ENCODE assay signal across 1 cellular context in the genomic region with DNA sequence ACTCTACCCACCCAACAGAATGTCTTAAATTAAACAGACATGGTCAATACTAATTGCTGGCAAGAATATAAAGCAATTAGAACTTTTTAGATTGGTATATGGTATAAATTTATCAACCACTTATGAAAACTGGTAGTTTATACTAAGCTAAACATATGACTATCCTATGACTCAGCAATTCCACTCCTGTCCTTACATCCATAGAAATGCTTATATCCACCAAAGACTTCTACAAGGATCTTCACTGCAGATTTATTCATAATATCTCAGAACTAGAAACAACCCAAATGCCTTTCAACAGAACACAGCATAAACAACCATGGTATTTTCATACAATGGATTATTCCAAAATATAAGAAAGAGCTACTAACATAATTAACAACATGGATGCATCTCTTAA.
TF ChIP-seq lines count a peak whose summit lies in the region.

No MANE protein-coding gene starts in this region.

TF ChIP-seq in K562, 482 proteins besides CTCF, POLR2A, EP300 and RAD21:
- no peak for TF ChIP-seq FUS (optimal IDR thresholded peaks at IDR 0.05; ENCODE audit: low read depth, low read length)
- TF ChIP-seq C11orf30 (IDR thresholded peaks at IDR 0.05; ENCODE audit: low read depth) = peak; percentile 95
- TF ChIP-seq JUND (IDR thresholded peaks at IDR 0.05; ENCODE audit: borderline replicate concordance, low read depth, low read length) = peak; percentile 14; the same call in 1 of the 2 replicates
- TF ChIP-seq JUND (tag; IDR thresholded peaks at IDR 0.05; ENCODE audit: borderline replicate concordance, low read depth, low read length) = peak; percentile 57; the same call in 1 of the 3 replicates
- 0 out of 4 replicates have a peak, but pooled peaks of 1 of the 2 experiments have one; percentile 32 for TF ChIP-seq TRIM24 (IDR thresholded peaks at IDR 0.05)
- TF ChIP-seq BACH1 (tag; IDR thresholded peaks at IDR 0.05) = peak; percentile 88
- TF ChIP-seq ARNT (IDR thresholded peaks at IDR 0.05) = no peak
- peak; percentile 60; the same call in 1 of the 2 replicates for TF ChIP-seq ZNF592 (IDR thresholded peaks at IDR 0.05)
- peak; percentile 81 for TF ChIP-seq NFE2L1 (tag; IDR thresholded peaks at IDR 0.05; ENCODE audit: borderline replicate concordance, low read depth)
- TF ChIP-seq, protein P1, sequence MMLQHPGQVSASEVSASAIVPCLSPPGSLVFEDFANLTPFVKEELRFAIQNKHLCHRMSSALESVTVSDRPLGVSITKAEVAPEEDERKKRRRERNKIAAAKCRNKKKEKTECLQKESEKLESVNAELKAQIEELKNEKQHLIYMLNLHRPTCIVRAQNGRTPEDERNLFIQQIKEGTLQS (IDR thresholded peaks at IDR 0.05) = peak; percentile 53
- TF ChIP-seq, protein P1 (CRISPR knock-in tag; conservative IDR thresholded peaks at IDR 0.05) = no peak
- TF ChIP-seq SMARCA4 (IDR thresholded peaks at IDR 0.05) = peak; percentile 38; the same call in 1 of the 2 replicates
- TF ChIP-seq SMAD2 (IDR thresholded peaks at IDR 0.05; ENCODE audit: low read depth, low read length) = no peak
- TF ChIP-seq EP400 (IDR thresholded peaks at IDR 0.05) = 0 out of 2 replicates have a peak, but pooled peaks have one; percentile 15
- peak; percentile 60; the same call in 1 of the 2 replicates for TF ChIP-seq POLR2H (tag; IDR thresholded peaks at IDR 0.05; ENCODE audit: low read depth)
- TF ChIP-seq CHD4 (IDR thresholded peaks at IDR 0.05; ENCODE audit: insufficient read depth, insufficient replicate concordance, low read depth, low read length, poor library complexity, severe bottlenecking) = no peak
- TF ChIP-seq MAFF (IDR thresholded peaks at IDR 0.05; ENCODE audit: low read length) = peak; percentile 94
- TF ChIP-seq MAFK (IDR thresholded peaks at IDR 0.05; ENCODE audit: low read length) = peak; percentile 93
- TF ChIP-seq SMARCE1 (IDR thresholded peaks at IDR 0.05) = peak; percentile 24; the same call in 1 of the 2 replicates
- peak; percentile 97 for TF ChIP-seq MAFG (tag; conservative IDR thresholded peaks at IDR 0.05)
- no peak for TF ChIP-seq ILK (tag; IDR thresholded peaks at IDR 0.05; ENCODE audit: borderline replicate concordance, low read depth)
- TF ChIP-seq DPF2 (IDR thresholded peaks at IDR 0.05) = peak; percentile 45; the same call in 1 of the 2 replicates
- peak; percentile 98 for TF ChIP-seq ZNF316 (IDR thresholded peaks at IDR 0.05)
- TF ChIP-seq NFE2 (IDR thresholded peaks at IDR 0.05; ENCODE audit: low read depth) = peak; percentile 92
- peak; percentile 72 for TF ChIP-seq FOSL1 (tag; conservative IDR thresholded peaks at IDR 0.05)
- no peak for TF ChIP-seq BDP1 (IDR thresholded peaks at IDR 0.05; ENCODE audit: insufficient read depth, insufficient read length)
- TF ChIP-seq SRSF9 (IDR thresholded peaks at IDR 0.05; ENCODE audit: borderline replicate concordance, low read depth, low read length) = no peak
- no peak for TF ChIP-seq MLLT1 (IDR thresholded peaks at IDR 0.05)
- TF ChIP-seq ARID1B (IDR thresholded peaks at IDR 0.05) = peak; percentile 39; the same call in 1 of the 2 replicates
